ENCODE assay signal across 1 cellular context in genomic region chr6:28004350-28005123, GRCh38.
TF ChIP-seq lines count a peak whose summit lies in the region.

No MANE protein-coding gene starts in this region.

TF ChIP-seq in K562, 482 proteins besides CTCF, POLR2A, EP300 and RAD21:
- TF ChIP-seq MEIS2 (IDR thresholded peaks at IDR 0.05; ENCODE audit: partially characterized antibody): peak; percentile 82
- TF ChIP-seq HOMEZ (CRISPR knock-in tag; IDR thresholded peaks at IDR 0.05): no peak
- TF ChIP-seq ATF6 (CRISPR knock-in tag; IDR thresholded peaks at IDR 0.05): no peak
- TF ChIP-seq ZNF395 (CRISPR knock-in tag; IDR thresholded peaks at IDR 0.05): peak; percentile 61; the same call in 1 of the 2 replicates
- no peak for TF ChIP-seq HDGF (IDR thresholded peaks at IDR 0.05)
- no peak for TF ChIP-seq ZNF140 (CRISPR knock-in tag; IDR thresholded peaks at IDR 0.05)
- TF ChIP-seq ZNF3 (CRISPR knock-in tag; IDR thresholded peaks at IDR 0.05): peak; percentile 79
- peak; percentile 82; the same call in 1 of the 2 replicates for TF ChIP-seq ZNF584 (CRISPR knock-in tag; IDR thresholded peaks at IDR 0.05; ENCODE audit: low read depth)
- no peak for TF ChIP-seq RCOR1 (IDR thresholded peaks at IDR 0.05; ENCODE audit: borderline replicate concordance in 1 of 2, low read depth in 2 of 2, low read length in 2 of 2)
- TF ChIP-seq HMBOX1 (IDR thresholded peaks at IDR 0.05): peak; percentile 89
- no peak for TF ChIP-seq FOXJ3 (CRISPR knock-in tag; IDR thresholded peaks at IDR 0.05)
- no peak for TF ChIP-seq MAZ (CRISPR knock-in tag; conservative IDR thresholded peaks at IDR 0.05 in 1 of 2, IDR thresholded peaks at IDR 0.05 in 1 of 2)
- TF ChIP-seq ZNF830 (CRISPR knock-in tag; IDR thresholded peaks at IDR 0.05): 0 out of 2 replicates have a peak, but pooled peaks have one; percentile 56
- no peak for TF ChIP-seq ZBTB1 (CRISPR knock-in tag; IDR thresholded peaks at IDR 0.05; ENCODE audit: borderline replicate concordance, low read depth)
- TF ChIP-seq ZBTB11 (CRISPR knock-in tag; IDR thresholded peaks at IDR 0.05): 0 out of 6 replicates have a peak, but pooled peaks of 1 of the 3 experiments have one; percentile 10
- TF ChIP-seq RBM15 (IDR thresholded peaks at IDR 0.05; ENCODE audit: insufficient read depth, low read length): no peak
- TF ChIP-seq BACH1 (tag; IDR thresholded peaks at IDR 0.05): peak; percentile 57; the same call in 1 of the 2 replicates
- peak; percentile 9; the same call in 1 of the 2 replicates for TF ChIP-seq DPF2 (IDR thresholded peaks at IDR 0.05)
- TF ChIP-seq ZNF695 (CRISPR knock-in tag; IDR thresholded peaks at IDR 0.05): no peak
- TF ChIP-seq MEF2A (IDR thresholded peaks at IDR 0.05; ENCODE audit: control insufficient read depth, low read depth, low read length): peak; percentile 60; the same call in 1 of the 2 replicates
- no peak for TF ChIP-seq EZH2 (IDR thresholded peaks at IDR 0.05; ENCODE audit: borderline replicate concordance, low read depth, low read length)
- no peak for TF ChIP-seq NR4A1 (CRISPR knock-in tag; IDR thresholded peaks at IDR 0.05)
- TF ChIP-seq NR4A1 (tag; IDR thresholded peaks at IDR 0.05): 0 out of 2 replicates have a peak, but pooled peaks have one; percentile 49
- 0 out of 2 replicates have a peak, but pooled peaks have one; percentile 40 for TF ChIP-seq ELF1 (tag; IDR thresholded peaks at IDR 0.05)
- peak; percentile 83 for TF ChIP-seq MEF2D (tag; conservative IDR thresholded peaks at IDR 0.05; ENCODE audit: low read depth)
- no peak for TF ChIP-seq ZNF778 (CRISPR knock-in tag; IDR thresholded peaks at IDR 0.05)
- TF ChIP-seq PBX2 (CRISPR knock-in tag; IDR thresholded peaks at IDR 0.05; ENCODE audit: low read depth): no peak
- TF ChIP-seq PBX2 (tag; conservative IDR thresholded peaks at IDR 0.05; ENCODE audit: low read depth): peak; percentile 88
